ENCODE assay signal across 1 cellular context in genomic region chr17:82751571-82752370, GRCh38.
A peak's percentile ranks its signal among the peaks of the same experiment; 100 is the strongest.
TF ChIP-seq lines count a peak whose summit lies in the region.

Gene TBCD, plus strand, starts transcription at chr17:82752065. Its CDS starts 129 bp downstream, at chr17:82752194.

TF ChIP-seq in K562, 482 proteins besides CTCF, POLR2A, EP300 and RAD21 (continued from another document and continues in another):
- TF ChIP-seq ZBTB26 (CRISPR knock-in tag; IDR thresholded peaks at IDR 0.05) = no peak
- TF ChIP-seq ZNF197 (CRISPR knock-in tag; IDR thresholded peaks at IDR 0.05; ENCODE audit: low read depth) = 0 out of 2 replicates have a peak, but pooled peaks have one; percentile 58
- TF ChIP-seq ZNF639 (CRISPR knock-in tag; conservative IDR thresholded peaks at IDR 0.05 in 1 of 2, IDR thresholded peaks at IDR 0.05 in 1 of 2) = peak in 1 of 2 experiments; percentile 83; a peak in 2 of 4 replicates
- peak; percentile 24; the same call in 1 of the 2 replicates for TF ChIP-seq TCF3 (CRISPR knock-in tag; IDR thresholded peaks at IDR 0.05)
- TF ChIP-seq WHSC1 (IDR thresholded peaks at IDR 0.05; ENCODE audit: low read length) = no peak
- TF ChIP-seq CC2D1A (IDR thresholded peaks at IDR 0.05) = no peak
- no peak for TF ChIP-seq PTBP1 (IDR thresholded peaks at IDR 0.05; ENCODE audit: low read depth, low read length)
- TF ChIP-seq SRF (CRISPR knock-in tag; IDR thresholded peaks at IDR 0.05) = no peak
- no peak for TF ChIP-seq ETV5 (CRISPR knock-in tag; IDR thresholded peaks at IDR 0.05; ENCODE audit: low read depth)
- TF ChIP-seq MAFG (tag; conservative IDR thresholded peaks at IDR 0.05) = no peak
- TF ChIP-seq TAF15 (IDR thresholded peaks at IDR 0.05; ENCODE audit: low read depth, low read length) = no peak
- TF ChIP-seq ZNF436 (CRISPR knock-in tag; IDR thresholded peaks at IDR 0.05) = no peak
- peak; percentile 66; the same call in 1 of the 2 replicates for TF ChIP-seq PHF8 (IDR thresholded peaks at IDR 0.05; ENCODE audit: borderline replicate concordance, low read length)
- peak; percentile 91 for TF ChIP-seq MYC (IDR thresholded peaks at IDR 0.05; ENCODE audit: low read depth, low read length)
- no peak for TF ChIP-seq MYC (CRISPR knock-in tag; IDR thresholded peaks at IDR 0.05; ENCODE audit: borderline replicate concordance, low read depth)
- peak; percentile 63; the same call in 1 of the 2 replicates for TF ChIP-seq ZBTB9 (CRISPR knock-in tag; IDR thresholded peaks at IDR 0.05)
- no peak for TF ChIP-seq MYBL2 (IDR thresholded peaks at IDR 0.05; ENCODE audit: low read depth)
- no peak for TF ChIP-seq MYBL2 (CRISPR knock-in tag; IDR thresholded peaks at IDR 0.05; ENCODE audit: borderline replicate concordance)
- no peak for TF ChIP-seq ARNT (IDR thresholded peaks at IDR 0.05)
- TF ChIP-seq POLR3G (IDR thresholded peaks at IDR 0.05; ENCODE audit: extremely low read depth, insufficient read length, insufficient replicate concordance) = no peak
- TF ChIP-seq CEBPG (CRISPR knock-in tag; IDR thresholded peaks at IDR 0.05) = peak; percentile 23; the same call in 1 of the 2 replicates
- TF ChIP-seq CEBPG (tag; conservative IDR thresholded peaks at IDR 0.05 in 1 of 2, IDR thresholded peaks at IDR 0.05 in 1 of 2) = no peak
- TF ChIP-seq ZNF551 (CRISPR knock-in tag; IDR thresholded peaks at IDR 0.05) = no peak
- peak in 1 of 3 experiments; percentile 41 for TF ChIP-seq YY1 (IDR thresholded peaks at IDR 0.05; ENCODE audit: borderline replicate concordance in 1 of 3, control insufficient read depth in 1 of 3, extremely low read depth in 1 of 3, insufficient read depth in 3 of 3, insufficient read length in 1 of 3, insufficient replicate concordance in 2 of 3, low read depth in 1 of 3, low read length in 2 of 3)
- TF ChIP-seq TEAD1 (CRISPR knock-in tag; IDR thresholded peaks at IDR 0.05) = peak in 1 of 2 experiments; percentile 90; a peak in 2 of 4 replicates
- no peak for TF ChIP-seq GTF2A2 (tag; IDR thresholded peaks at IDR 0.05)
- TF ChIP-seq USF1 (CRISPR knock-in tag; IDR thresholded peaks at IDR 0.05) = peak; percentile 79
- peak; percentile 80 for TF ChIP-seq AFF4 (CRISPR knock-in tag; IDR thresholded peaks at IDR 0.05)
- no peak for TF ChIP-seq MAFK (IDR thresholded peaks at IDR 0.05; ENCODE audit: low read length)
- no peak for TF ChIP-seq ZNF518B (CRISPR knock-in tag; IDR thresholded peaks at IDR 0.05)
- no peak for TF ChIP-seq CCAR2 (IDR thresholded peaks at IDR 0.05; ENCODE audit: low read depth, low read length)
- no peak for TF ChIP-seq HDAC6 (IDR thresholded peaks at IDR 0.05; ENCODE audit: low read depth, low read length)
- TF ChIP-seq ZZZ3 (IDR thresholded peaks at IDR 0.05) = no peak
- no peak for TF ChIP-seq SMAD3 (CRISPR knock-in tag; conservative IDR thresholded peaks at IDR 0.05)
- no peak for TF ChIP-seq ZNF140 (CRISPR knock-in tag; IDR thresholded peaks at IDR 0.05)
- no peak for TF ChIP-seq DMBX1 (CRISPR knock-in tag; IDR thresholded peaks at IDR 0.05; ENCODE audit: borderline replicate concordance)
- TF ChIP-seq CBX5 (IDR thresholded peaks at IDR 0.05; ENCODE audit: borderline replicate concordance, low read depth) = no peak
- TF ChIP-seq PRPF4 (IDR thresholded peaks at IDR 0.05; ENCODE audit: insufficient read depth, low read depth, low read length, poor library complexity, severe bottlenecking) = no peak
- no peak for TF ChIP-seq TGIF2 (CRISPR knock-in tag; IDR thresholded peaks at IDR 0.05)
- no peak for TF ChIP-seq ZNF778 (CRISPR knock-in tag; IDR thresholded peaks at IDR 0.05)
- no peak for TF ChIP-seq SFPQ (IDR thresholded peaks at IDR 0.05; ENCODE audit: low read depth, low read length)
- peak; percentile 84 for TF ChIP-seq VEZF1 (CRISPR knock-in tag; IDR thresholded peaks at IDR 0.05)
- no peak for TF ChIP-seq RBM15 (IDR thresholded peaks at IDR 0.05; ENCODE audit: insufficient read depth, low read length)
- TF ChIP-seq ZNF431 (CRISPR knock-in tag; IDR thresholded peaks at IDR 0.05) = no peak
- TF ChIP-seq RNF219 (CRISPR knock-in tag; IDR thresholded peaks at IDR 0.05) = no peak
- TF ChIP-seq ZNF274 (IDR thresholded peaks at IDR 0.05; ENCODE audit: borderline replicate concordance, low read depth, low read length) = no peak
- no peak for TF ChIP-seq CGGBP1 (CRISPR knock-in tag; IDR thresholded peaks at IDR 0.05)
- no peak for TF ChIP-seq ASH1L (IDR thresholded peaks at IDR 0.05; ENCODE audit: borderline replicate concordance, low read depth, partially characterized antibody)
- TF ChIP-seq TRIM24 (IDR thresholded peaks at IDR 0.05) = peak in 1 of 2 experiments; percentile 62; a peak in 2 of 4 replicates
